ENCODE assay signal across 23 cellular contexts in genomic region chr2:232527905-232528470, GRCh38. TPM values are rescaled to one million over a fixed set of nuclear protein-coding genes. Genes with fewer than 3 reads are reported as not detected.
DNase-seq lines count a peak whose midpoint lies in the region; ATAC-seq, FAIRE-seq and TF ChIP-seq lines count a peak whose summit lies in the region.
"Had no signal": no experiment of that assay in that cellular context is flagged by ENCODE, and none has a peak within 500 bp of the region (broad histone marks: within the 10 kb centered on the region; RNA-seq: fewer than 3 reads in every experiment).

No MANE protein-coding gene starts in this region.

- TF ChIP-seq CTCF in HepG2 (CRISPR knock-in tag; IDR thresholded peaks at IDR 0.05) = no peak
- TF ChIP-seq CTCF in right lobe of liver (IDR thresholded peaks at IDR 0.05) = no peak
- no peak for TF ChIP-seq CTCF in psoas muscle (IDR thresholded peaks at IDR 0.05)

- POLR2A ChIA-PET in HepG2 (lab: Yijun Ruan, JAX) = no interaction called here

- BruUV-seq in HepG2 (replicated peaks; lab: Mats Ljungman, UMichigan) = no TSS peak

- H3K9me3 Mint-ChIP-seq in effector memory CD8-positive, alpha-beta T cell = no peaks in the 10 kb centered on the region
- H3K9me3 Mint-ChIP-seq: CD4-positive, alpha-beta T cell had no signal

- H3K4me2 ChIP-seq in HepG2 (ENCODE audit: low read depth, low read length) = no peak overlapping the region
- H3K4me2 ChIP-seq: A549 had no signal

- H3K9ac ChIP-seq in HepG2 (ENCODE audit: insufficient read depth, low read depth, low read length) = no peak overlapping the region

- H2AFZ ChIP-seq in HepG2 (ENCODE audit: low read length) = no peak overlapping the region

- no peak overlapping the region for H3K27ac ChIP-seq in HepG2 (ENCODE audit: extremely low read length, insufficient read depth, low read length)
- no peak overlapping the region for H3K27ac ChIP-seq in right lobe of liver
- H3K27ac ChIP-seq in psoas muscle = peak overlapping the region; percentile 98
- H3K27ac ChIP-seq: A549 had no signal

- in situ Hi-C loops in HepG2 (cut with HindIII; ENCODE audit: extremely low pct_ligation_motif_present, low pct_unique_long_range_greater_than_20kb) = no loop called here

- H3K4me1 ChIP-seq in HepG2 (ENCODE audit: insufficient read depth, low read length) = peaks cover 36% of the 10 kb centered on the region
- H3K4me1 ChIP-seq in right lobe of liver = peaks cover 0 to 11% (median 0%) of the 10 kb centered on the region in 4 donors
- H3K4me1 ChIP-seq in psoas muscle = peaks cover 43% of the 10 kb centered on the region

- intact Hi-C loops in HepG2 (cut with micrococcal nuclease; ENCODE audit: unreplicated experiment) (loop anchor here (10.0 kb wide), 1 partner anchor 623 kb away; no protein-coding TSS in a partner anchor), right lobe of liver (cut with DNase I) (loop anchor here in 1 of 2 donors (10.0 kb wide), 2 partner anchors 93 to 623 kb away; no protein-coding TSS in a partner anchor), psoas muscle (cut with DNase I) (loop anchor here in 1 of 2 donors (2.0 kb wide), 2 partner anchors 21 to 41 kb away; no protein-coding TSS in a partner anchor)

- FAIRE-seq in HepG2 (lab: Jason Lieb, UNC) = no peak
- FAIRE-seq: A549, H54, RCC 7860 had no signal

- H3K36me3 ChIP-seq in HepG2 (replicated peaks in 1 of 2; ENCODE audit: control insufficient read depth in 1 of 2, insufficient read depth in 2 of 2, low read length in 2 of 2) (no peaks in the 10 kb centered on the region), right lobe of liver (no peaks in the 10 kb centered on the region), psoas muscle (ENCODE audit: insufficient read depth in 1 of 2, low read depth in 1 of 2) (peaks cover 0 to 37% of the 10 kb centered on the region in 2 donors)
- H3K36me3 ChIP-seq: BE2C had no signal

- H3K36me3 Mint-ChIP-seq in effector memory CD8-positive, alpha-beta T cell (ENCODE audit: insufficient read depth) = peaks cover 5% of the 10 kb centered on the region

- no peak for TF ChIP-seq EP300 in HepG2 (IDR thresholded peaks at IDR 0.05; ENCODE audit: low read depth in 2 of 2, low read length in 2 of 2)
- TF ChIP-seq EP300 in HepG2 (CRISPR knock-in tag; IDR thresholded peaks at IDR 0.05; ENCODE audit: borderline replicate concordance) = no peak

- ATAC-seq in HepG2 (no peak), right lobe of liver (no peak), psoas muscle (no peak), HG03469 (IDR thresholded peaks at IDR 0.05; ENCODE audit: unreplicated experiment) (no peak)
- no peak for ATAC-seq in effector memory CD8-positive, alpha-beta T cell (replicated peaks)
- ATAC-seq: A549 had no signal

- TF ChIP-seq POLR2A in HepG2 (IDR thresholded peaks at IDR 0.05; ENCODE audit: insufficient read depth in 1 of 2, low read depth in 2 of 2, low read length in 2 of 2) (no peak), right lobe of liver (IDR thresholded peaks at IDR 0.05) (no peak)

- no peaks in the 10 kb centered on the region for H3K9me3 ChIP-seq in HepG2 (ENCODE audit: low read length)
- H3K9me3 ChIP-seq in right lobe of liver = no peaks in the 10 kb centered on the region
- no peaks in the 10 kb centered on the region for H3K9me3 ChIP-seq in psoas muscle
- H3K9me3 ChIP-seq: A549, BE2C had no signal

- peak overlapping the region in 1 of 2 donors; percentile 79 for H3K27ac Mint-ChIP-seq in effector memory CD8-positive, alpha-beta T cell

- CTCF ChIA-PET in HepG2 (lab: Yijun Ruan, JAX; ENCODE audit: low intra/inter-chr PET ratio, low total read pairs) = no interaction called here

- TF ChIP-seq RAD21 in HepG2 (CRISPR knock-in tag; IDR thresholded peaks at IDR 0.05) = no peak

- DNase-seq in HepG2 (ENCODE audit: low spot score) = no peak
- DNase-seq in right lobe of liver = no peak
- peak; percentile 62 for DNase-seq in myocyte (ENCODE audit: low read depth)
- DNase-seq in psoas muscle = peak in 1 of 2 donors; percentile 34
- no peak for DNase-seq in effector memory CD8-positive, alpha-beta T cell
- no peak for DNase-seq in stimulated activated CD4-positive, alpha-beta T cell treated with anti-CD3 and anti-CD28 coated beads, Interleukin-1b, Interleukin-23, amount 100 ng/mL, for 48 hours
- DNase-seq: BE2C; CD4-positive, alpha-beta T cell; COR-L47; DMS79; Karpas-422; MV-4-11; NCI-H1105 treated with DMSO at 0.1 percent for 48 hours; NCI-H1694 treated with DMSO at 0.1 percent for 48 hours; NCI-H2081 treated with DMSO at 0.1 percent for 48 hours; NCI-H446; NCI-H526; OCI-M1 had no signal

- no peaks in the 10 kb centered on the region for H3K79me2 ChIP-seq in HepG2 (ENCODE audit: insufficient read depth, low read length)

- H3K4me1 Mint-ChIP-seq in effector memory CD8-positive, alpha-beta T cell (ENCODE audit: low read depth in 2 of 2) = peaks cover 14 to 17% of the 10 kb centered on the region in 2 donors

- peaks cover 48 to 84% of the 10 kb centered on the region in 2 donors for H3K27me3 Mint-ChIP-seq in effector memory CD8-positive, alpha-beta T cell

- 20% methylated on average over 6 of the region's 6 CpGs for WGBS in HepG2 (ENCODE audit: low lambda C conversion rate)
- WGBS in right lobe of liver (ENCODE audit: insufficient coverage, low coverage, low lambda C conversion rate, missing lambda C conversion rate) = 53% methylated on average over 2 of the region's 6 CpGs
- 64 to 84% (median 66%) methylated on average over 6 of the region's 6 CpGs for WGBS in psoas muscle, 3 donors

- H3K4me3 ChIP-seq in HepG2 (replicated peaks in 1 of 3; ENCODE audit: insufficient read depth in 1 of 3, low read depth in 2 of 3, low read length in 3 of 3) (no peak overlapping the region), right lobe of liver (no peak overlapping the region), psoas muscle (peak overlapping the region; percentile 81)
- H3K4me3 ChIP-seq: A549 had no signal

- H3K27me3 ChIP-seq in HepG2 (ENCODE audit: control insufficient read depth in 1 of 2, insufficient read depth in 2 of 2, low read length in 2 of 2) (peaks cover 28 to 80% of the 10 kb centered on the region in 2 experiments; a peak in 4 of 5 replicates), right lobe of liver (peaks cover 7 to 16% of the 10 kb centered on the region in 2 donors), psoas muscle (ENCODE audit: insufficient read depth in 3 of 3, low read length in 2 of 3) (peaks cover 0 to 8% (median 0%) of the 10 kb centered on the region in 3 donors)

- no peak overlapping the region for H3K4me3 Mint-ChIP-seq in effector memory CD8-positive, alpha-beta T cell

- H4K20me1 ChIP-seq in HepG2 (ENCODE audit: insufficient read depth, low read length) = no peaks in the 10 kb centered on the region

RNA-seq across cellular contexts. Expression of gene CHRND, which starts 2.0 kb away (rescaled TPM):
- 0.10 TPM in 1 of 2 replicates, not detected in the other for total RNA-seq in HepG2 (2016; rRNA removed; fragmentation: Illumina TruSeq; extraction: Trizol)
- not detected in 2 replicates for total RNA-seq in HepG2 (2016; cell fraction: cytosol; rRNA removed; fragmentation: Illumina TruSeq; extraction: Trizol; ENCODE audit: low read depth)
- total RNA-seq in HepG2 (2016; cell fraction: insoluble cytoplasmic fraction; rRNA removed; fragmentation: Illumina TruSeq; extraction: Trizol) = not detected in 2 replicates
- 0.07 and 0.25 TPM in 2 replicates for total RNA-seq in HepG2 (2016; cell fraction: membrane; rRNA removed; fragmentation: Illumina TruSeq; extraction: Trizol)
- total RNA-seq in HepG2 (2016; cell fraction: nucleus; rRNA removed; fragmentation: Illumina TruSeq; extraction: Trizol) = not detected in 2 replicates
- polyA plus RNA-seq in HepG2 (2011; rRNA removed) = 0.13 and 0.18 TPM in 2 replicates
- polyA plus RNA-seq in HepG2 (2011; cell fraction: cytosol; rRNA removed) = 0.08 and 0.14 TPM in 2 replicates
- polyA plus RNA-seq in HepG2 (2011; cell fraction: nucleus; rRNA removed) = 0.12 and 0.24 TPM in 2 replicates
- 0.13 and 0.32 TPM in 2 replicates for polyA plus RNA-seq in HepG2 (2012)
- polyA plus RNA-seq in HepG2 (2016; cell fraction: cytosol; fragmentation: Illumina TruSeq; extraction: Trizol; ENCODE audit: low read depth) = 0.10 and 0.12 TPM in 2 replicates
- not detected in 2 replicates for polyA plus RNA-seq in HepG2 (2016; cell fraction: insoluble cytoplasmic fraction; fragmentation: Illumina TruSeq; extraction: Trizol; ENCODE audit: low read depth)
- 0.11 and 0.52 TPM in 2 replicates for polyA plus RNA-seq in HepG2 (2016; cell fraction: membrane; fragmentation: Illumina TruSeq; extraction: Trizol; ENCODE audit: low read depth)
- 0.26 TPM in 1 of 2 replicates, not detected in the other for polyA plus RNA-seq in HepG2 (2016; cell fraction: nucleus; fragmentation: Illumina TruSeq; extraction: Trizol; ENCODE audit: insufficient read depth, low read depth)
- 0.28 TPM in 1 of 2 replicates, not detected in the other for polyA minus RNA-seq in HepG2 (2011; rRNA and poly(A)+ RNA removed; ENCODE audit: low replicate concordance)
- polyA minus RNA-seq in HepG2 (2011; cell fraction: cytosol; rRNA and poly(A)+ RNA removed) = not detected in 2 replicates
- polyA minus RNA-seq in HepG2 (2011; cell fraction: nucleus; rRNA and poly(A)+ RNA removed) = not detected in 2 replicates
- not detected for total RNA-seq in right lobe of liver
- total RNA-seq in myocyte = 273 and 339 TPM in 2 replicates
- 64.1 TPM for polyA plus RNA-seq in myocyte (2012)
- 100 to 1,000 TPM in 2 of 4 donors, 10 to 100 TPM in 2; 58.8 to 300 (median 97.7) TPM for total RNA-seq in psoas muscle
- 10 to 100 TPM in 2 of 3 donors, 1 to 10 TPM in 1; 6.5 to 13.5 (median 12.5) TPM for polyA plus RNA-seq in psoas muscle
- total RNA-seq: CD4-positive, alpha-beta T cell; M059J had no signal
- polyA plus RNA-seq: A549 had no signal

RNA-seq across cellular contexts. Expression of gene PRSS56, which starts 7.8 kb away (rescaled TPM):
- total RNA-seq in HepG2 (2016; rRNA removed; fragmentation: Illumina TruSeq; extraction: Trizol) (not detected in 2 replicates), right lobe of liver (under 1 TPM in 1 of 6 experiments, not detected in 5; 0.19 TPM), myocyte (2.5 and 6.5 TPM in 2 replicates), psoas muscle (1 to 10 TPM; 2.0 to 5.0 (median 2.9) TPM)
- total RNA-seq in HepG2 (2016; cell fraction: cytosol; rRNA removed; fragmentation: Illumina TruSeq; extraction: Trizol; ENCODE audit: low read depth) = not detected in 2 replicates
- 0.09 TPM in 1 of 2 replicates, not detected in the other for total RNA-seq in HepG2 (2016; cell fraction: insoluble cytoplasmic fraction; rRNA removed; fragmentation: Illumina TruSeq; extraction: Trizol)
- not detected in 2 replicates for total RNA-seq in HepG2 (2016; cell fraction: membrane; rRNA removed; fragmentation: Illumina TruSeq; extraction: Trizol)
- not detected in 2 replicates for total RNA-seq in HepG2 (2016; cell fraction: nucleus; rRNA removed; fragmentation: Illumina TruSeq; extraction: Trizol)
- polyA plus RNA-seq in HepG2 (2011; rRNA removed) (not detected in 2 replicates), psoas muscle (1 to 10 TPM in 2 of 3 donors, under 1 TPM in 1; 0.82 to 3.2 (median 1.8) TPM)
- polyA plus RNA-seq in HepG2 (2011; cell fraction: cytosol; rRNA removed) = not detected in 2 replicates
- polyA plus RNA-seq in HepG2 (2011; cell fraction: nucleus; rRNA removed) = not detected in 2 replicates
- not detected in 2 replicates for polyA plus RNA-seq in HepG2 (2012)
- polyA plus RNA-seq in HepG2 (2016; cell fraction: cytosol; fragmentation: Illumina TruSeq; extraction: Trizol; ENCODE audit: low read depth) = not detected in 2 replicates
- not detected in 2 replicates for polyA plus RNA-seq in HepG2 (2016; cell fraction: insoluble cytoplasmic fraction; fragmentation: Illumina TruSeq; extraction: Trizol; ENCODE audit: low read depth)
- polyA plus RNA-seq in HepG2 (2016; cell fraction: membrane; fragmentation: Illumina TruSeq; extraction: Trizol; ENCODE audit: low read depth) = not detected in 2 replicates
- polyA plus RNA-seq in HepG2 (2016; cell fraction: nucleus; fragmentation: Illumina TruSeq; extraction: Trizol; ENCODE audit: insufficient read depth, low read depth) = not detected in 2 replicates
- polyA minus RNA-seq in HepG2 (2011; rRNA and poly(A)+ RNA removed; ENCODE audit: low replicate concordance) = not detected in 2 replicates
- polyA minus RNA-seq in HepG2 (2011; cell fraction: cytosol; rRNA and poly(A)+ RNA removed) = not detected in 2 replicates
- polyA minus RNA-seq in HepG2 (2011; cell fraction: nucleus; rRNA and poly(A)+ RNA removed) = not detected in 2 replicates
- polyA plus RNA-seq in myocyte (2012) = 1.2 TPM
- total RNA-seq: CD4-positive, alpha-beta T cell; M059J had no signal
- polyA plus RNA-seq: A549 had no signal

RNA-seq across cellular contexts. Expression of gene CHRNG, which starts 11.5 kb away (rescaled TPM):
- not detected in 2 replicates for total RNA-seq in HepG2 (2016; rRNA removed; fragmentation: Illumina TruSeq; extraction: Trizol)
- total RNA-seq in HepG2 (2016; cell fraction: cytosol; rRNA removed; fragmentation: Illumina TruSeq; extraction: Trizol; ENCODE audit: low read depth) = not detected in 2 replicates
- not detected in 2 replicates for total RNA-seq in HepG2 (2016; cell fraction: insoluble cytoplasmic fraction; rRNA removed; fragmentation: Illumina TruSeq; extraction: Trizol)
- not detected in 2 replicates for total RNA-seq in HepG2 (2016; cell fraction: membrane; rRNA removed; fragmentation: Illumina TruSeq; extraction: Trizol)
- not detected in 2 replicates for total RNA-seq in HepG2 (2016; cell fraction: nucleus; rRNA removed; fragmentation: Illumina TruSeq; extraction: Trizol)
- polyA plus RNA-seq in HepG2 (2011; rRNA removed) = not detected in 2 replicates
- not detected in 2 replicates for polyA plus RNA-seq in HepG2 (2011; cell fraction: cytosol; rRNA removed)
- not detected in 2 replicates for polyA plus RNA-seq in HepG2 (2011; cell fraction: nucleus; rRNA removed)
- 0.05 and 0.21 TPM in 2 replicates for polyA plus RNA-seq in HepG2 (2012)
- not detected in 2 replicates for polyA plus RNA-seq in HepG2 (2016; cell fraction: cytosol; fragmentation: Illumina TruSeq; extraction: Trizol; ENCODE audit: low read depth)
- polyA plus RNA-seq in HepG2 (2016; cell fraction: insoluble cytoplasmic fraction; fragmentation: Illumina TruSeq; extraction: Trizol; ENCODE audit: low read depth) = not detected in 2 replicates
- not detected in 2 replicates for polyA plus RNA-seq in HepG2 (2016; cell fraction: membrane; fragmentation: Illumina TruSeq; extraction: Trizol; ENCODE audit: low read depth)
- polyA plus RNA-seq in HepG2 (2016; cell fraction: nucleus; fragmentation: Illumina TruSeq; extraction: Trizol; ENCODE audit: insufficient read depth, low read depth) = not detected in 2 replicates
- not detected in 2 replicates for polyA minus RNA-seq in HepG2 (2011; rRNA and poly(A)+ RNA removed; ENCODE audit: low replicate concordance)
- polyA minus RNA-seq in HepG2 (2011; cell fraction: cytosol; rRNA and poly(A)+ RNA removed) = not detected in 2 replicates
- not detected in 2 replicates for polyA minus RNA-seq in HepG2 (2011; cell fraction: nucleus; rRNA and poly(A)+ RNA removed)
- not detected for total RNA-seq in right lobe of liver
- total RNA-seq in myocyte = 697 and 1,132 TPM in 2 replicates
- polyA plus RNA-seq in myocyte (2012) = 391 TPM
- 10 to 100 TPM in 2 of 4 donors, 1 to 10 TPM in 2; 2.9 to 94.1 (median 17.2) TPM for total RNA-seq in psoas muscle
- polyA plus RNA-seq in psoas muscle = 1 to 10 TPM in 2 of 3 donors, under 1 TPM in 1; 0.68 to 7.3 (median 1.5) TPM
- total RNA-seq: CD4-positive, alpha-beta T cell; M059J had no signal
- polyA plus RNA-seq: A549 had no signal

RNA-seq across cellular contexts. Expression of gene TIGD1, which starts 22.4 kb away (rescaled TPM):
- total RNA-seq in HepG2 (2016; rRNA removed; fragmentation: Illumina TruSeq; extraction: Trizol) (4.3 and 9.5 TPM in 2 replicates), right lobe of liver (1 to 10 TPM in 3 of 6 experiments, under 1 TPM in 3; 0.68 to 1.5 (median 1.0) TPM), myocyte (2.1 and 3.0 TPM in 2 replicates), psoas muscle (1 to 10 TPM; 2.3 to 4.9 (median 3.7) TPM)
- 2.2 and 3.3 TPM in 2 replicates for total RNA-seq in HepG2 (2016; cell fraction: cytosol; rRNA removed; fragmentation: Illumina TruSeq; extraction: Trizol; ENCODE audit: low read depth)
- 3.3 and 9.6 TPM in 2 replicates for total RNA-seq in HepG2 (2016; cell fraction: insoluble cytoplasmic fraction; rRNA removed; fragmentation: Illumina TruSeq; extraction: Trizol)
- 3.5 and 3.7 TPM in 2 replicates for total RNA-seq in HepG2 (2016; cell fraction: membrane; rRNA removed; fragmentation: Illumina TruSeq; extraction: Trizol)
- total RNA-seq in HepG2 (2016; cell fraction: nucleus; rRNA removed; fragmentation: Illumina TruSeq; extraction: Trizol) = 21.5 and 23.5 TPM in 2 replicates
- polyA plus RNA-seq in HepG2 (2011; rRNA removed) (3.5 and 4.1 TPM in 2 replicates), psoas muscle (1 to 10 TPM; 2.6 to 6.8 (median 6.4) TPM)
- 1.5 and 2.4 TPM in 2 replicates for polyA plus RNA-seq in HepG2 (2011; cell fraction: cytosol; rRNA removed)
- 9.8 and 13.9 TPM in 2 replicates for polyA plus RNA-seq in HepG2 (2011; cell fraction: nucleus; rRNA removed)
- polyA plus RNA-seq in HepG2 (2012) = 3.0 and 5.2 TPM in 2 replicates
- polyA plus RNA-seq in HepG2 (2016; cell fraction: cytosol; fragmentation: Illumina TruSeq; extraction: Trizol; ENCODE audit: low read depth) = 0.81 and 0.84 TPM in 2 replicates
- 2.8 and 3.7 TPM in 2 replicates for polyA plus RNA-seq in HepG2 (2016; cell fraction: insoluble cytoplasmic fraction; fragmentation: Illumina TruSeq; extraction: Trizol; ENCODE audit: low read depth)
- polyA plus RNA-seq in HepG2 (2016; cell fraction: membrane; fragmentation: Illumina TruSeq; extraction: Trizol; ENCODE audit: low read depth) = 1.3 and 1.4 TPM in 2 replicates
- polyA plus RNA-seq in HepG2 (2016; cell fraction: nucleus; fragmentation: Illumina TruSeq; extraction: Trizol; ENCODE audit: insufficient read depth, low read depth) = 10.9 and 11.9 TPM in 2 replicates
- 4.3 and 8.7 TPM in 2 replicates for polyA minus RNA-seq in HepG2 (2011; rRNA and poly(A)+ RNA removed; ENCODE audit: low replicate concordance)
- 1.8 and 2.4 TPM in 2 replicates for polyA minus RNA-seq in HepG2 (2011; cell fraction: cytosol; rRNA and poly(A)+ RNA removed)
- 59.7 and 61.4 TPM in 2 replicates for polyA minus RNA-seq in HepG2 (2011; cell fraction: nucleus; rRNA and poly(A)+ RNA removed)
- 4.1 TPM for polyA plus RNA-seq in myocyte (2012)

RNA-seq across cellular contexts. Expression of gene EIF4E2, which starts 22.5 kb away (rescaled TPM):
- total RNA-seq in HepG2 (2016; rRNA removed; fragmentation: Illumina TruSeq; extraction: Trizol) (101 and 128 TPM in 2 replicates), right lobe of liver (10 to 100 TPM; 24.3 to 47.7 (median 42.0) TPM), myocyte (119 and 122 TPM in 2 replicates), psoas muscle (100 to 1,000 TPM in 1 of 4 donors, 10 to 100 TPM in 3; 76.1 to 136 (median 88.4) TPM)
- 29.6 and 31.9 TPM in 2 replicates for total RNA-seq in HepG2 (2016; cell fraction: cytosol; rRNA removed; fragmentation: Illumina TruSeq; extraction: Trizol; ENCODE audit: low read depth)
- total RNA-seq in HepG2 (2016; cell fraction: insoluble cytoplasmic fraction; rRNA removed; fragmentation: Illumina TruSeq; extraction: Trizol) = 108 and 125 TPM in 2 replicates
- total RNA-seq in HepG2 (2016; cell fraction: membrane; rRNA removed; fragmentation: Illumina TruSeq; extraction: Trizol) = 48.3 and 55.2 TPM in 2 replicates
- total RNA-seq in HepG2 (2016; cell fraction: nucleus; rRNA removed; fragmentation: Illumina TruSeq; extraction: Trizol) = 54.3 and 63.2 TPM in 2 replicates
- polyA plus RNA-seq in HepG2 (2011; rRNA removed) (25.0 and 30.3 TPM in 2 replicates), psoas muscle (10 to 100 TPM; 39.6 to 85.2 (median 67.4) TPM)
- 27.2 and 34.2 TPM in 2 replicates for polyA plus RNA-seq in HepG2 (2011; cell fraction: cytosol; rRNA removed)
- polyA plus RNA-seq in HepG2 (2011; cell fraction: nucleus; rRNA removed) = 33.9 and 49.1 TPM in 2 replicates
- polyA plus RNA-seq in HepG2 (2012) = 68.3 and 79.6 TPM in 2 replicates
- polyA plus RNA-seq in HepG2 (2016; cell fraction: cytosol; fragmentation: Illumina TruSeq; extraction: Trizol; ENCODE audit: low read depth) = 33.6 and 34.9 TPM in 2 replicates
- polyA plus RNA-seq in HepG2 (2016; cell fraction: insoluble cytoplasmic fraction; fragmentation: Illumina TruSeq; extraction: Trizol; ENCODE audit: low read depth) = 140 and 153 TPM in 2 replicates
- 39.6 and 46.6 TPM in 2 replicates for polyA plus RNA-seq in HepG2 (2016; cell fraction: membrane; fragmentation: Illumina TruSeq; extraction: Trizol; ENCODE audit: low read depth)
- polyA plus RNA-seq in HepG2 (2016; cell fraction: nucleus; fragmentation: Illumina TruSeq; extraction: Trizol; ENCODE audit: insufficient read depth, low read depth) = 78.2 and 79.4 TPM in 2 replicates
- 14.0 and 21.7 TPM in 2 replicates for polyA minus RNA-seq in HepG2 (2011; rRNA and poly(A)+ RNA removed; ENCODE audit: low replicate concordance)
- 12.3 and 14.2 TPM in 2 replicates for polyA minus RNA-seq in HepG2 (2011; cell fraction: cytosol; rRNA and poly(A)+ RNA removed)
- polyA minus RNA-seq in HepG2 (2011; cell fraction: nucleus; rRNA and poly(A)+ RNA removed) = 73.8 and 82.7 TPM in 2 replicates
- 130 TPM for polyA plus RNA-seq in myocyte (2012)

Comparison
In these comparisons a context has a peak if more than half of its experiments do, and no peak if none do; other contexts are left out.
1. RNA of gene CHRND, which starts 2.0 kb away (total RNA-seq): 273 to 339 TPM in myocyte and 58.8 to 300 TPM in psoas muscle; 0.07 to 0.25 TPM in HepG2 and not detected in right lobe of liver; every median in the first group is over 10 times any median in the second.